17 cellular contexts compared by ENCODE assay signal in the genomic region with DNA sequence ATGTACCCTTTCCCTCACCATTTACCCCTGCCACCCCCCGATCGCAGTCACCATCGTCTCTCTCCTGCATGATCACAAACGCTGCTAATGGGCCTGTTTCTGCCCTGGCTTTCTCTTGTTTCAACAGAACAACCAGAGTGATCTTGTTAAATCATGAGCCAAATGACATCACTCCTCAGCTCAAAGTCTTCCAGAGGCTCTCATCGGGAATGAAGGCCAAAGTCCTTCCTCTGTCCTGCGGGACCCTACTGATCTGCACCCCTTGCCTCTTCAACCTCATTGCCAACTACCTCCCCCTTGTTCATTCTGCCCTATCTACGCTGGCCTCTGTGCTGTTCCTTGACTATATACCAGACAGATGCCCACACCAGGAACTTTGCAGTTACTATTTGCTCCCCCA.
"Had no signal": no experiment of that assay in that cellular context is flagged by ENCODE, and none has a peak within 500 bp of the region (broad histone marks: within the 10 kb centered on the region; RNA-seq: fewer than 3 reads in every experiment).

No MANE protein-coding gene starts in this region.

- H3K4me3 ChIP-seq: neural progenitor cell had no signal

- ATAC-seq: naive thymus-derived CD4-positive, alpha-beta T cell; stimulated activated naive CD8-positive, alpha-beta T cell treated with anti-CD3 and anti-CD28 coated beads, Interleukin-15, Interleukin-2, amounts not matched to agents 100 U/mL and 50 U/mL, for 24 hours; T-cell; WTC11 had no signal

- H3K27ac Mint-ChIP-seq: activated naive CD8-positive, alpha-beta T cell; activated T-cell treated with anti-CD3 and anti-CD28 coated beads, Interleukin-2, amount 50 U/mL, for 24 hours; activated T-helper 2 cell treated with anti-CD3 and anti-CD28 coated beads, Interferon-gamma antibody, Interleukin-2, Interleukin-4, amounts not matched to agents 10 μg/mL and 5 μg/mL and 100 μg/mL, durations not matched to agents 14 hours and 24 hours and 36 hours; naive thymus-derived CD4-positive, alpha-beta T cell; neural progenitor cell; T-cell; WTC11 had no signal

- H3K36me3 ChIP-seq: neural progenitor cell had no signal

- H3K27ac ChIP-seq: epithelial cell of prostate, neural progenitor cell had no signal

- H3K27me3 Mint-ChIP-seq: activated naive CD8-positive, alpha-beta T cell; activated T-cell treated with anti-CD3 and anti-CD28 coated beads, Interleukin-2, amount 50 U/mL, for 24 hours; naive thymus-derived CD4-positive, alpha-beta T cell had no signal

- H3K4me3 Mint-ChIP-seq: activated naive CD8-positive, alpha-beta T cell; activated T-cell treated with anti-CD3 and anti-CD28 coated beads, Interleukin-2, amount 50 U/mL, for 24 hours; naive thymus-derived CD4-positive, alpha-beta T cell; neural progenitor cell; T-cell; WTC11 had no signal

- H3K9me3 Mint-ChIP-seq: activated T-cell treated with anti-CD3 and anti-CD28 coated beads, Interleukin-2, amount 50 U/mL, for 24 hours; activated T-helper 2 cell treated with anti-CD3 and anti-CD28 coated beads, Interferon-gamma antibody, Interleukin-2, Interleukin-4, amounts not matched to agents 10 μg/mL and 5 μg/mL and 100 μg/mL, durations not matched to agents 14 hours and 24 hours and 36 hours; naive thymus-derived CD4-positive, alpha-beta T cell; neural progenitor cell; T-cell had no signal

- DNase-seq: activated naive CD4-positive, alpha-beta T cell; activated T-cell treated with anti-CD3 and anti-CD28 coated beads, Interleukin-2, amount 50 U/mL, for 24 hours; cortex of kidney; foreskin fibroblast; hippocampal formation; kidney glomerular epithelial cell; naive thymus-derived CD4-positive, alpha-beta T cell; stimulated activated CD4-positive, alpha-beta T cell treated with anti-CD3 and anti-CD28 coated beads, Interleukin-12 subunit alpha, Interleukin-12 subunit beta, amount 100 ng/mL, for 4 hours; stimulated activated CD4-positive, alpha-beta T cell treated with anti-CD3 and anti-CD28 coated beads, Interleukin-4, amount 100 ng/mL, for 4 hours; stimulated activated naive CD8-positive, alpha-beta T cell treated with anti-CD3 and anti-CD28 coated beads, Interleukin-15, Interleukin-2, amounts not matched to agents 100 U/mL and 50 U/mL, for 24 hours; T-cell; T-helper 9 cell had no signal

- H3K27me3 ChIP-seq: neural progenitor cell had no signal

- H3K36me3 Mint-ChIP-seq: neural progenitor cell, T-cell, WTC11 had no signal
